21 cellular contexts compared by ENCODE assay signal in genomic region chr1:956636-957035, GRCh38. TPM values are rescaled to one million over a fixed set of nuclear protein-coding genes. Genes with fewer than 3 reads are reported as not detected.
DNase-seq lines count a peak whose midpoint lies in the region; ATAC-seq, FAIRE-seq and TF ChIP-seq lines count a peak whose summit lies in the region.
"Had no signal": no experiment of that assay in that cellular context is flagged by ENCODE, and none has a peak within 500 bp of the region (broad histone marks: within the 10 kb centered on the region; RNA-seq: fewer than 3 reads in every experiment).

No MANE protein-coding gene starts in this region.

- no peak overlapping the region for H3K4me3 ChIP-seq in BLaER1 treated with 17β-estradiol and CSF1 and Interleukin-3, amounts not matched to agents 10 nM and 100 nM
- no peak overlapping the region for H3K4me3 ChIP-seq in HL-60 (replicated peaks; ENCODE audit: insufficient read depth, low read length)
- H3K4me3 ChIP-seq in K562: no peak overlapping the region
- H3K4me3 ChIP-seq in neural progenitor cell: no peak overlapping the region
- H3K4me3 ChIP-seq: GM12878, GM23248 had no signal

- DNase-seq in HL-60 (ENCODE audit: low read depth in 1 of 2, low spot score in 1 of 2) (no peak), K562 (ENCODE audit: extremely low read depth in 1 of 4, low spot score in 3 of 4) (no peak), neural progenitor cell (ENCODE audit: low spot score) (no peak), posterior vena cava (ENCODE audit: low spot score) (no peak), Right ventricle myocardium superior (no peak)
- no peak for DNase-seq in activated CD4-positive, alpha-beta T cell treated with anti-CD3 and anti-CD28 coated beads, Interleukin-2, amount 50 U/mL, for 1 hour
- DNase-seq: ACHN; BE2C; Calu3; CD4-positive, alpha-beta memory T cell; DMS79 treated with DMSO at 0.1 percent for 48 hours; EL; GM23248; HCEC 1CT had no signal

- H3F3A ChIP-seq in neural progenitor cell (ENCODE audit: low read depth): no peaks in the 10 kb centered on the region

- H3K36me3 Mint-ChIP-seq in neural progenitor cell: peaks cover 12% of the 10 kb centered on the region

- 94% methylated on average over 11 of the region's 11 CpGs for WGBS in K562 (ENCODE audit: insufficient coverage, low coverage, missing lambda C conversion rate)

- H3K36me3 ChIP-seq in BLaER1 treated with 17β-estradiol and CSF1 and Interleukin-3, amounts not matched to agents 10 nM and 100 nM: peaks cover 44 to 61% (median 58%) of the 10 kb centered on the region in 11 experiments
- H3K36me3 ChIP-seq in K562 (ENCODE audit: control insufficient read depth, insufficient read depth, low read length) (peaks cover 66% of the 10 kb centered on the region), neural progenitor cell (no peaks in the 10 kb centered on the region)

- CTCF ChIA-PET in K562 (lab: Yijun Ruan, JAX; ENCODE audit: low intra/inter-chr PET ratio): no interaction called here

- peak overlapping the region; percentile 27 for H3K4me3 Mint-ChIP-seq in neural progenitor cell

- no peaks in the 10 kb centered on the region for H3K9me3 Mint-ChIP-seq in neural progenitor cell
- H3K9me3 Mint-ChIP-seq: CD14-positive monocyte; CD4-positive, alpha-beta memory T cell had no signal

- TF ChIP-seq RAD21 in K562 (CRISPR knock-in tag; conservative IDR thresholded peaks at IDR 0.05 in 1 of 2, IDR thresholded peaks at IDR 0.05 in 1 of 2): no peak

- peaks cover 47 to 54% (median 51%) of the 10 kb centered on the region in 10 experiments for H3K4me1 ChIP-seq in BLaER1 treated with 17β-estradiol and CSF1 and Interleukin-3, amounts not matched to agents 10 nM and 100 nM
- peaks cover 11 to 68% of the 10 kb centered on the region in 2 experiments for H3K4me1 ChIP-seq in K562 (replicated peaks in 1 of 2; ENCODE audit: control insufficient read depth in 2 of 2, insufficient read depth in 2 of 2, low read length in 2 of 2)
- peaks cover 4% of the 10 kb centered on the region for H3K4me1 ChIP-seq in neural progenitor cell
- H3K4me1 ChIP-seq: BE2C had no signal

- in situ Hi-C loops in K562 (cut with MboI): no loop called here

- H3K9me1 ChIP-seq in K562 (ENCODE audit: control insufficient read depth, insufficient read depth, low read length): no peaks in the 10 kb centered on the region

- no peak overlapping the region for H2AFZ ChIP-seq in K562 (ENCODE audit: low read depth, low read length)
- H2AFZ ChIP-seq in neural progenitor cell (replicated peaks): no peak overlapping the region
- H2AFZ ChIP-seq: GM23248 had no signal

- peaks cover 6 to 17% (median 7%) of the 10 kb centered on the region in 11 experiments; a peak in 18 of 22 replicates for H3K27me3 ChIP-seq in BLaER1 treated with 17β-estradiol and CSF1 and Interleukin-3, amounts not matched to agents 10 nM and 100 nM
- H3K27me3 ChIP-seq in HL-60 (ENCODE audit: insufficient read depth, poor library complexity, severe bottlenecking): no peaks in the 10 kb centered on the region
- no peaks in the 10 kb centered on the region for H3K27me3 ChIP-seq in K562 (ENCODE audit: control insufficient read depth in 2 of 2, insufficient read depth in 2 of 2, low read length in 2 of 2)
- peaks cover 25% of the 10 kb centered on the region for H3K27me3 ChIP-seq in neural progenitor cell
- H3K27me3 ChIP-seq: BE2C had no signal

- BruUV-seq in K562 (replicated peaks; lab: Mats Ljungman, UMichigan): no TSS peak

- POLR2A ChIA-PET in K562 (lab: Yijun Ruan, JAX): interaction anchor here (0.7 kb wide), 1 partner anchor 300 kb away, joined by 3 read pairs; no protein-coding TSS in a partner anchor

- no peak for FAIRE-seq in K562 (lab: Jason Lieb, UNC)
- FAIRE-seq: A204.1, GM12878, H54, HTR-8/SVneo had no signal

- no peak for ATAC-seq in K562
- no peak for ATAC-seq in Right ventricle myocardium superior (ENCODE audit: poor library complexity)
- ATAC-seq: GM12878 had no signal

- peaks cover 44% of the 10 kb centered on the region for H3K79me2 ChIP-seq in K562 (ENCODE audit: control insufficient read depth, insufficient read depth, low read length)
- H3K79me2 ChIP-seq in neural progenitor cell (ENCODE audit: low read depth): peaks cover 22% of the 10 kb centered on the region

- intact Hi-C loops in K562 (cut with micrococcal nuclease): no loop called here
- intact Hi-C loops in posterior vena cava (cut with DNase I): no loop called here
- intact Hi-C loops in Right ventricle myocardium superior (cut with DNase I): no loop called here

- H3K4me2 ChIP-seq in BLaER1 treated with 17β-estradiol and CSF1 and Interleukin-3, amounts not matched to agents 10 nM and 100 nM: peak overlapping the region; percentile 84 to 99 (median 96); a peak in 21 of 22 replicates
- H3K4me2 ChIP-seq in K562 (ENCODE audit: insufficient read depth, low read length): no peak overlapping the region
- H3K4me2 ChIP-seq in neural progenitor cell: no peak overlapping the region

- H4K20me1 ChIP-seq in BLaER1 treated with 17β-estradiol and CSF1 and Interleukin-3, amounts not matched to agents 10 nM and 100 nM: peaks cover 0 to 82% (median 78%) of the 10 kb centered on the region in 11 experiments; a peak in 19 of 22 replicates
- peaks cover 7% of the 10 kb centered on the region for H4K20me1 ChIP-seq in K562 (replicated peaks; ENCODE audit: control insufficient read depth, insufficient read depth, low read length)
- H4K20me1 ChIP-seq in neural progenitor cell (ENCODE audit: low read depth): peaks cover 34% of the 10 kb centered on the region

- H3K9ac ChIP-seq in BLaER1 treated with 17β-estradiol and CSF1 and Interleukin-3, amounts not matched to agents 10 nM and 100 nM: peak overlapping the region in 9 of 11 experiments; percentile 19 to 94 (median 89); a peak in 10 of 22 replicates
- no peak overlapping the region; a peak in 1 of 4 replicates for H3K9ac ChIP-seq in K562 (ENCODE audit: insufficient read depth in 1 of 2, low read depth in 2 of 2, low read length in 2 of 2)
- no peak overlapping the region for H3K9ac ChIP-seq in neural progenitor cell
- H3K9ac ChIP-seq: GM23248, KMS-11 had no signal

- no peak overlapping the region for H3K27ac ChIP-seq in BLaER1 treated with 17β-estradiol and CSF1 and Interleukin-3, amounts not matched to agents 10 nM and 100 nM
- H3K27ac ChIP-seq in HL-60 (replicated peaks): peak overlapping the region; percentile 78
- H3K27ac ChIP-seq in K562 (ENCODE audit: extremely low read depth, low read depth, low read length): no peak overlapping the region
- no peak overlapping the region for H3K27ac ChIP-seq in neural progenitor cell
- H3K27ac ChIP-seq: GM23248, KMS-11 had no signal

- no peak for TF ChIP-seq POLR2A in K562 (conservative IDR thresholded peaks at IDR 0.05)

- H3K4me1 Mint-ChIP-seq in neural progenitor cell: peaks cover 8% of the 10 kb centered on the region

- TF ChIP-seq EP300 in K562 (IDR thresholded peaks at IDR 0.05; ENCODE audit: low read length): no peak

- peaks cover 8% of the 10 kb centered on the region for H3K27me3 Mint-ChIP-seq in neural progenitor cell (ENCODE audit: insufficient read depth, low read depth)
- H3K27me3 Mint-ChIP-seq: CD4-positive, alpha-beta memory T cell had no signal

- no peak overlapping the region for H3K27ac Mint-ChIP-seq in neural progenitor cell
- H3K27ac Mint-ChIP-seq: CD14-positive monocyte had no signal

- TF ChIP-seq CTCF in HL-60 (IDR thresholded peaks at IDR 0.05; ENCODE audit: insufficient read depth, low read length) (no peak), K562 (IDR thresholded peaks at IDR 0.05 in 2 of 3, conservative IDR thresholded peaks at IDR 0.05 in 1 of 3; ENCODE audit: insufficient read depth in 2 of 3, low read depth in 1 of 3, low read length in 3 of 3) (no peak), neural progenitor cell (IDR thresholded peaks at IDR 0.05) (no peak)

- no peaks in the 10 kb centered on the region for H3K9me3 ChIP-seq in BLaER1 treated with 17β-estradiol and CSF1 and Interleukin-3, amounts not matched to agents 10 nM and 100 nM (replicated peaks in 1 of 11)
- no peaks in the 10 kb centered on the region for H3K9me3 ChIP-seq in K562 (replicated peaks; ENCODE audit: control insufficient read depth, insufficient read depth, low read depth, low read length)
- no peaks in the 10 kb centered on the region for H3K9me3 ChIP-seq in neural progenitor cell (ENCODE audit: low read depth)
- H3K9me3 ChIP-seq: BE2C had no signal

RNA-seq across cellular contexts. Expression of gene NOC2L, which starts 2.4 kb away (rescaled TPM):
- total RNA-seq in K562 (2011; cell fraction: chromatin; rRNA removed; ENCODE audit: low replicate concordance): 185 and 348 TPM in 2 replicates
- total RNA-seq in K562 (2011; cell fraction: nucleolus; rRNA removed): 202 and 208 TPM in 2 replicates
- total RNA-seq in K562 (2011; cell fraction: nucleoplasm; rRNA removed): 191 and 196 TPM in 2 replicates
- 363 and 418 TPM in 2 replicates for total RNA-seq in K562 (2014; rRNA removed)
- 111 and 128 TPM in 2 replicates for total RNA-seq in K562 (2014; rRNA removed; fragmentation: Illumina TruSeq; extraction: Trizol)
- 214 and 216 TPM in 2 replicates for total RNA-seq in K562 (2015; rRNA removed; fragmentation: Illumina TruSeq; extraction: Trizol)
- total RNA-seq in K562 (2021): 407 and 410 TPM in 2 replicates
- polyA plus RNA-seq in K562 (2011; rRNA removed): 86.6 and 118 TPM in 2 replicates
- polyA plus RNA-seq in K562 (2011; cell fraction: cytosol; rRNA removed): 166 and 242 TPM in 2 replicates
- 153 and 201 TPM in 2 replicates for polyA plus RNA-seq in K562 (2011; cell fraction: nucleus; rRNA removed)
- polyA plus RNA-seq in K562 (2012): 162 and 252 TPM in 2 replicates
- polyA plus RNA-seq in K562 (2014; fragmentation: Illumina TruSeq; extraction: Trizol): 200 and 279 TPM in 2 replicates
- 1 to 10 TPM; 4.0 to 9.7 TPM for polyA plus RNA-seq in K562 (2014; fragmentation: Nextera tagmentation; extraction: Ambion mirVana)
- 260 and 299 TPM in 2 replicates for polyA plus RNA-seq in K562 (2014; rRNA removed)
- 113 and 170 TPM in 2 replicates for polyA minus RNA-seq in K562 (2011; rRNA and poly(A)+ RNA removed)
- 169 and 187 TPM in 2 replicates for polyA minus RNA-seq in K562 (2011; cell fraction: cytosol; rRNA and poly(A)+ RNA removed)
- polyA minus RNA-seq in K562 (2011; cell fraction: nucleus; rRNA and poly(A)+ RNA removed): 36.1 and 52.3 TPM in 2 replicates
- 39.6 and 69.1 TPM in 2 replicates for total RNA-seq in neural progenitor cell (ENCODE audit: low replicate concordance)
- 10 to 100 TPM; 42.8 to 44.5 TPM for total RNA-seq in posterior vena cava
- total RNA-seq in Right ventricle myocardium superior: 42.8 TPM

RNA-seq across cellular contexts. Expression of gene KLHL17, which starts 3.7 kb away (rescaled TPM):
- 105 and 413 TPM in 2 replicates for total RNA-seq in K562 (2011; cell fraction: chromatin; rRNA removed; ENCODE audit: low replicate concordance)
- total RNA-seq in K562 (2011; cell fraction: nucleolus; rRNA removed): 347 and 361 TPM in 2 replicates
- 167 and 188 TPM in 2 replicates for total RNA-seq in K562 (2011; cell fraction: nucleoplasm; rRNA removed)
- total RNA-seq in K562 (2014; rRNA removed): 30.7 and 30.8 TPM in 2 replicates
- total RNA-seq in K562 (2014; rRNA removed; fragmentation: Illumina TruSeq; extraction: Trizol): 1.5 and 2.9 TPM in 2 replicates
- total RNA-seq in K562 (2015; rRNA removed; fragmentation: Illumina TruSeq; extraction: Trizol): 13.0 and 16.3 TPM in 2 replicates
- total RNA-seq in K562 (2021): 58.1 and 71.4 TPM in 2 replicates
- polyA plus RNA-seq in K562 (2011; rRNA removed): 18.6 and 49.7 TPM in 2 replicates
- 22.8 and 35.9 TPM in 2 replicates for polyA plus RNA-seq in K562 (2011; cell fraction: cytosol; rRNA removed)
- 819 and 946 TPM in 2 replicates for polyA plus RNA-seq in K562 (2011; cell fraction: nucleus; rRNA removed)
- polyA plus RNA-seq in K562 (2012): 31.2 and 45.6 TPM in 2 replicates
- polyA plus RNA-seq in K562 (2014; fragmentation: Illumina TruSeq; extraction: Trizol): 7.2 and 22.1 TPM in 2 replicates
- under 1 TPM; 0.14 to 0.55 TPM for polyA plus RNA-seq in K562 (2014; fragmentation: Nextera tagmentation; extraction: Ambion mirVana)
- polyA plus RNA-seq in K562 (2014; rRNA removed): 67.3 and 84.8 TPM in 2 replicates
- 3.4 and 5.1 TPM in 2 replicates for polyA minus RNA-seq in K562 (2011; rRNA and poly(A)+ RNA removed)
- polyA minus RNA-seq in K562 (2011; cell fraction: cytosol; rRNA and poly(A)+ RNA removed): 8.9 and 14.1 TPM in 2 replicates
- polyA minus RNA-seq in K562 (2011; cell fraction: nucleus; rRNA and poly(A)+ RNA removed): 72.0 and 97.5 TPM in 2 replicates
- 10.7 and 33.8 TPM in 2 replicates for total RNA-seq in neural progenitor cell (ENCODE audit: low replicate concordance)
- 1 to 10 TPM; 8.5 to 8.9 TPM for total RNA-seq in posterior vena cava
- total RNA-seq in Right ventricle myocardium superior: 5.6 TPM

RNA-seq across cellular contexts. Expression of gene PLEKHN1, which starts 9.6 kb away (rescaled TPM):
- 0.99 and 3.5 TPM in 2 replicates for total RNA-seq in K562 (2011; cell fraction: chromatin; rRNA removed; ENCODE audit: low replicate concordance)
- 1.2 and 2.6 TPM in 2 replicates for total RNA-seq in K562 (2011; cell fraction: nucleolus; rRNA removed)
- total RNA-seq in K562 (2011; cell fraction: nucleoplasm; rRNA removed): 0.88 and 1.6 TPM in 2 replicates
- 0.09 and 0.69 TPM in 2 replicates for total RNA-seq in K562 (2014; rRNA removed)
- 0.07 TPM in 1 of 2 replicates, not detected in the other for total RNA-seq in K562 (2014; rRNA removed; fragmentation: Illumina TruSeq; extraction: Trizol)
- total RNA-seq in K562 (2015; rRNA removed; fragmentation: Illumina TruSeq; extraction: Trizol): 0.11 and 0.18 TPM in 2 replicates
- total RNA-seq in K562 (2021): 1.2 and 1.5 TPM in 2 replicates
- 0.13 and 0.34 TPM in 2 replicates for polyA plus RNA-seq in K562 (2011; rRNA removed)
- 0.12 and 0.37 TPM in 2 replicates for polyA plus RNA-seq in K562 (2011; cell fraction: cytosol; rRNA removed)
- 2.6 and 3.6 TPM in 2 replicates for polyA plus RNA-seq in K562 (2011; cell fraction: nucleus; rRNA removed)
- polyA plus RNA-seq in K562 (2012): 0.47 and 1.4 TPM in 2 replicates
- polyA plus RNA-seq in K562 (2014; fragmentation: Illumina TruSeq; extraction: Trizol): 0.13 and 0.69 TPM in 2 replicates
- polyA plus RNA-seq in K562 (2014; fragmentation: Nextera tagmentation; extraction: Ambion mirVana): not detected
- polyA plus RNA-seq in K562 (2014; rRNA removed): 0.52 and 0.80 TPM in 2 replicates
- polyA minus RNA-seq in K562 (2011; rRNA and poly(A)+ RNA removed): not detected in 2 replicates
- 0.55 TPM in 1 of 2 replicates, not detected in the other for polyA minus RNA-seq in K562 (2011; cell fraction: cytosol; rRNA and poly(A)+ RNA removed)
- polyA minus RNA-seq in K562 (2011; cell fraction: nucleus; rRNA and poly(A)+ RNA removed): 1.3 and 1.8 TPM in 2 replicates
- total RNA-seq in neural progenitor cell (ENCODE audit: low replicate concordance): 0.09 TPM in 1 of 2 replicates, not detected in the other
- under 1 TPM; 0.86 to 0.88 TPM for total RNA-seq in posterior vena cava
- not detected for total RNA-seq in Right ventricle myocardium superior

RNA-seq across cellular contexts. Expression of gene PERM1, which starts 25.3 kb away (rescaled TPM):
- total RNA-seq in K562 (2011; cell fraction: chromatin; rRNA removed; ENCODE audit: low replicate concordance): 0.30 and 1.0 TPM in 2 replicates
- total RNA-seq in K562 (2011; cell fraction: nucleolus; rRNA removed): 0.39 and 0.67 TPM in 2 replicates
- 0.23 and 0.29 TPM in 2 replicates for total RNA-seq in K562 (2011; cell fraction: nucleoplasm; rRNA removed)
- total RNA-seq in K562 (2014; rRNA removed): not detected in 2 replicates
- not detected in 2 replicates for total RNA-seq in K562 (2014; rRNA removed; fragmentation: Illumina TruSeq; extraction: Trizol)
- total RNA-seq in K562 (2015; rRNA removed; fragmentation: Illumina TruSeq; extraction: Trizol): not detected in 2 replicates
- not detected in 2 replicates for total RNA-seq in K562 (2021)
- polyA plus RNA-seq in K562 (2011; rRNA removed): 0.04 TPM in 1 of 2 replicates, not detected in the other
- polyA plus RNA-seq in K562 (2011; cell fraction: cytosol; rRNA removed): 0.06 TPM in 1 of 2 replicates, not detected in the other
- polyA plus RNA-seq in K562 (2011; cell fraction: nucleus; rRNA removed): 0.18 and 0.25 TPM in 2 replicates
- polyA plus RNA-seq in K562 (2012): 0.46 and 0.48 TPM in 2 replicates
- polyA plus RNA-seq in K562 (2014; fragmentation: Illumina TruSeq; extraction: Trizol): not detected in 2 replicates
- not detected for polyA plus RNA-seq in K562 (2014; fragmentation: Nextera tagmentation; extraction: Ambion mirVana)
- polyA plus RNA-seq in K562 (2014; rRNA removed): not detected in 2 replicates
- not detected in 2 replicates for polyA minus RNA-seq in K562 (2011; rRNA and poly(A)+ RNA removed)
- polyA minus RNA-seq in K562 (2011; cell fraction: cytosol; rRNA and poly(A)+ RNA removed): not detected in 2 replicates
- 0.33 TPM in 1 of 2 replicates, not detected in the other for polyA minus RNA-seq in K562 (2011; cell fraction: nucleus; rRNA and poly(A)+ RNA removed)
- not detected in 2 replicates for total RNA-seq in neural progenitor cell (ENCODE audit: low replicate concordance)
- under 1 TPM in 1 of 2 donors, not detected in 1; 0.24 TPM for total RNA-seq in posterior vena cava
- 170 TPM for total RNA-seq in Right ventricle myocardium superior
- total RNA-seq: Calu3; CD4-positive, alpha-beta memory T cell; GM12878; GM23248 had no signal
- polyA plus RNA-seq: CD14-positive monocyte, GM12878 had no signal

RNA-seq across cellular contexts. Expression of gene SAMD11, which starts 32.9 kb away (rescaled TPM):
- 0.42 and 1.3 TPM in 2 replicates for total RNA-seq in K562 (2011; cell fraction: chromatin; rRNA removed; ENCODE audit: low replicate concordance)
- 1.2 and 1.8 TPM in 2 replicates for total RNA-seq in K562 (2011; cell fraction: nucleolus; rRNA removed)
- 0.31 and 0.44 TPM in 2 replicates for total RNA-seq in K562 (2011; cell fraction: nucleoplasm; rRNA removed)
- total RNA-seq in K562 (2014; rRNA removed): 0.41 and 0.82 TPM in 2 replicates
- total RNA-seq in K562 (2014; rRNA removed; fragmentation: Illumina TruSeq; extraction: Trizol): 0.07 TPM in 1 of 2 replicates, not detected in the other
- total RNA-seq in K562 (2015; rRNA removed; fragmentation: Illumina TruSeq; extraction: Trizol): 0.11 and 0.26 TPM in 2 replicates
- total RNA-seq in K562 (2021): 0.38 and 0.49 TPM in 2 replicates
- 0.24 and 0.31 TPM in 2 replicates for polyA plus RNA-seq in K562 (2011; rRNA removed)
- polyA plus RNA-seq in K562 (2011; cell fraction: cytosol; rRNA removed): 0.37 and 0.73 TPM in 2 replicates
- 1.6 and 3.1 TPM in 2 replicates for polyA plus RNA-seq in K562 (2011; cell fraction: nucleus; rRNA removed)
- 0.36 and 0.64 TPM in 2 replicates for polyA plus RNA-seq in K562 (2012)
- not detected in 2 replicates for polyA plus RNA-seq in K562 (2014; fragmentation: Illumina TruSeq; extraction: Trizol)
- under 1 TPM in 1 of 2 experiments, not detected in 1; 0.08 TPM for polyA plus RNA-seq in K562 (2014; fragmentation: Nextera tagmentation; extraction: Ambion mirVana)
- 0.07 and 0.32 TPM in 2 replicates for polyA plus RNA-seq in K562 (2014; rRNA removed)
- not detected in 2 replicates for polyA minus RNA-seq in K562 (2011; rRNA and poly(A)+ RNA removed)
- polyA minus RNA-seq in K562 (2011; cell fraction: cytosol; rRNA and poly(A)+ RNA removed): 1.3 and 3.5 TPM in 2 replicates
- polyA minus RNA-seq in K562 (2011; cell fraction: nucleus; rRNA and poly(A)+ RNA removed): 0.94 and 1.6 TPM in 2 replicates
- 0.15 TPM in 1 of 2 replicates, not detected in the other for total RNA-seq in neural progenitor cell (ENCODE audit: low replicate concordance)
- 10 to 100 TPM; 16.5 to 38.0 TPM for total RNA-seq in posterior vena cava
- 1.5 TPM for total RNA-seq in Right ventricle myocardium superior
- total RNA-seq: CD4-positive, alpha-beta memory T cell; GM12878 had no signal
- polyA plus RNA-seq: CD14-positive monocyte had no signal

Comparison
In these comparisons a context has a peak if more than half of its experiments do, and no peak if none do; other contexts are left out.
1. H3K4me2 ChIP-seq: peak in BLaER1 treated with 17β-estradiol and CSF1 and Interleukin-3, amounts not matched to agents 10 nM and 100 nM (11 of 11); none in K562 (single experiment) and neural progenitor cell (single experiment).
2. H3K9ac ChIP-seq: peak in BLaER1 treated with 17β-estradiol and CSF1 and Interleukin-3, amounts not matched to agents 10 nM and 100 nM (9 of 11); none in K562 (0 of 2) and neural progenitor cell (single experiment).